Comparison of ENCODE assay signal across 23 cellular contexts in the genomic region with DNA sequence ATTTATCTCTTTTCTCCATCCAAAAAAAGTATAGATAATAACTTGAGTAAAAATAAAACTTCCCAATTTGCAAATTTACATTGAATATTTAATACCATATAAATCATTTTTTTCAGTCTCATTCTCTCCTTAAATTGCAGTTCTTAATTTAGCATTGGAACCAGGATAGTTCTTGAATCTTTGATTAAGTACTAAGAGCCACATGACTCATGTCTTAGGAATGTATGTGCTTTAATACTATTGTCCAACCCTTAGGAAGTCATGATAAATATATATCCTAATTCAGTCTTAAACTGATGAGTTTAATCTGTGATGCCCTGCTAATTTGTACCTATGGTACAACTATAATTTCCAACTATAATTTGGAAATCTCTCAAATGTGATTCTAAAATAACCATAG.
DNase-seq lines count a peak whose midpoint lies in the region; ATAC-seq and TF ChIP-seq lines count a peak whose summit lies in the region.
"Had no signal": no experiment of that assay in that cellular context is flagged by ENCODE, and none has a peak within 500 bp of the region (broad histone marks: within the 10 kb centered on the region; RNA-seq: fewer than 3 reads in every experiment).

No MANE protein-coding gene starts in this region.

- no peak overlapping the region for H2BK15ac ChIP-seq in mesendoderm (replicated peaks; ENCODE audit: low read depth)

- no peak overlapping the region for H3K4me2 ChIP-seq in GM23338
- H3K4me2 ChIP-seq in fibroblast of lung (ENCODE audit: extremely low read depth, insufficient read depth, low read length): no peak overlapping the region
- no peak overlapping the region for H3K4me2 ChIP-seq in mesendoderm (ENCODE audit: low read length)
- H3K4me2 ChIP-seq in trophoblast cell (ENCODE audit: low read length): no peak overlapping the region
- H3K4me2 ChIP-seq: KMS-11 had no signal

- no peak overlapping the region for H4K5ac ChIP-seq in mesendoderm (ENCODE audit: low read length)

- H2AK5ac ChIP-seq in mesendoderm (ENCODE audit: low read length) (no peak overlapping the region), trophoblast cell (ENCODE audit: low read length) (no peak overlapping the region)

- H3F3A ChIP-seq in GM23338 (replicated peaks; ENCODE audit: low read depth): no peaks in the 10 kb centered on the region

- no peak overlapping the region for H3K14ac ChIP-seq in trophoblast cell (ENCODE audit: low read length)

- H3K9me3 ChIP-seq in fibroblast of lung (ENCODE audit: control insufficient read depth, insufficient read depth, low read depth, low read length) (no peaks in the 10 kb centered on the region), trophoblast cell (ENCODE audit: insufficient read depth, low read depth, low read length) (no peaks in the 10 kb centered on the region)
- H3K9me3 ChIP-seq: uterus had no signal

- H3K27me3 ChIP-seq in GM23338 (ENCODE audit: insufficient read depth) (no peaks in the 10 kb centered on the region), fibroblast of lung (ENCODE audit: control insufficient read depth, insufficient read depth, low read length) (no peaks in the 10 kb centered on the region), mesendoderm (ENCODE audit: insufficient read depth, low read length, poor library complexity) (no peaks in the 10 kb centered on the region), trophoblast cell (ENCODE audit: insufficient read depth, low read length) (no peaks in the 10 kb centered on the region)
- H3K27me3 ChIP-seq: uterus had no signal

- H3K9me3 Mint-ChIP-seq in GM23338: peaks cover 3% of the 10 kb centered on the region; the same call in 1 of the 3 replicates
- H3K9me3 Mint-ChIP-seq: activated T-cell treated with anti-CD3 and anti-CD28 coated beads, Interleukin-2, amount 50 U/mL, for 24 hours; H9 had no signal

- H3K27ac Mint-ChIP-seq in GM23338: no peak overlapping the region
- H3K27ac Mint-ChIP-seq: activated T-cell treated with anti-CD3 and anti-CD28 coated beads, Interleukin-2, amount 50 U/mL, for 24 hours; H9 had no signal

- H3K4me3 ChIP-seq in GM23338 (no peak overlapping the region), fibroblast of lung (replicated peaks in 1 of 4; ENCODE audit: control extremely low read depth in 1 of 4, insufficient read depth in 1 of 4, low read depth in 3 of 4, low read length in 4 of 4) (no peak overlapping the region), mesendoderm (ENCODE audit: low read length) (no peak overlapping the region), trophoblast cell (ENCODE audit: low read depth, low read length) (no peak overlapping the region)
- H3K4me3 ChIP-seq: lung, uterus had no signal

- H3K4me3 Mint-ChIP-seq in GM23338: no peak overlapping the region
- H3K4me3 Mint-ChIP-seq: activated T-cell treated with anti-CD3 and anti-CD28 coated beads, Interleukin-2, amount 50 U/mL, for 24 hours; H9 had no signal

- no peak overlapping the region for H2BK12ac ChIP-seq in trophoblast cell (ENCODE audit: low read length)

- H3K4me1 Mint-ChIP-seq in GM23338: peaks cover 11% of the 10 kb centered on the region; the same call in 2 of the 3 replicates

- H3K23ac ChIP-seq in mesendoderm (ENCODE audit: low read length) (no peak overlapping the region), trophoblast cell (ENCODE audit: low read length) (no peak overlapping the region)

- H2BK5ac ChIP-seq in mesendoderm (ENCODE audit: low read length): no peak overlapping the region
- H2BK5ac ChIP-seq in trophoblast cell (ENCODE audit: low read depth, low read length, poor library complexity): no peak overlapping the region

- peaks cover 5% of the 10 kb centered on the region; the same call in 2 of the 3 replicates for H3K36me3 Mint-ChIP-seq in GM23338 (ENCODE audit: low read depth)

- H4K8ac ChIP-seq in mesendoderm (ENCODE audit: low read depth, low read length): no peak overlapping the region
- H4K8ac ChIP-seq in trophoblast cell (ENCODE audit: low read depth, low read length): no peak overlapping the region

- H2BK120ac ChIP-seq in mesendoderm (ENCODE audit: low read depth, low read length) (no peak overlapping the region), trophoblast cell (ENCODE audit: insufficient read depth, low read length, poor library complexity) (no peak overlapping the region)

- ATAC-seq in GM23338 (no peak), SK-N-SH treated with all-trans-retinoic acid at 6 μM for 48 hours (peak; percentile 82)
- ATAC-seq: activated CD4-positive, CD25-positive, alpha-beta regulatory T cell treated with anti-CD3 and anti-CD28 coated beads, Interleukin-2, amount 50 U/mL, for 24 hours had no signal

- H3K9ac ChIP-seq in fibroblast of lung (ENCODE audit: insufficient read depth, low read length) (no peak overlapping the region), mesendoderm (ENCODE audit: low read length) (no peak overlapping the region), trophoblast cell (ENCODE audit: low read length) (no peak overlapping the region)
- H3K9ac ChIP-seq: KMS-11 had no signal

- H3K79me1 ChIP-seq in mesendoderm (ENCODE audit: low read length) (no peaks in the 10 kb centered on the region), trophoblast cell (ENCODE audit: low read length) (no peaks in the 10 kb centered on the region)

- H4K20me1 ChIP-seq in GM23338 (replicated peaks; ENCODE audit: insufficient read depth): no peaks in the 10 kb centered on the region
- H4K20me1 ChIP-seq in fibroblast of lung (ENCODE audit: control insufficient read depth, extremely low read depth, insufficient read depth, low read length): no peaks in the 10 kb centered on the region

- H3K36me3 ChIP-seq in GM23338 (ENCODE audit: insufficient read depth) (no peaks in the 10 kb centered on the region), fibroblast of lung (ENCODE audit: control insufficient read depth, insufficient read depth, low read length) (no peaks in the 10 kb centered on the region), mesendoderm (ENCODE audit: control insufficient read depth, insufficient read depth, low read length) (no peaks in the 10 kb centered on the region), trophoblast cell (ENCODE audit: control insufficient read depth in 1 of 2, insufficient read depth in 2 of 2, low read length in 2 of 2) (no peaks in the 10 kb centered on the region)
- H3K36me3 ChIP-seq: uterus had no signal

- H2AFZ ChIP-seq in GM23338: no peak overlapping the region
- H2AFZ ChIP-seq in fibroblast of lung (ENCODE audit: low read length): no peak overlapping the region
- no peak overlapping the region for H2AFZ ChIP-seq in trophoblast cell (ENCODE audit: insufficient read depth, low read length, poor library complexity)

- H3K27ac ChIP-seq in GM23338 (ENCODE audit: low read depth) (no peak overlapping the region), fibroblast of lung (ENCODE audit: insufficient read depth, low read length) (no peak overlapping the region), mesendoderm (ENCODE audit: low read depth, low read length) (no peak overlapping the region), trophoblast cell (ENCODE audit: low read depth, low read length) (no peak overlapping the region)
- H3K27ac ChIP-seq: KMS-11, uterus had no signal

- H3K4ac ChIP-seq in mesendoderm (ENCODE audit: low read depth, low read length) (no peak overlapping the region), trophoblast cell (ENCODE audit: low read depth, low read length) (no peak overlapping the region)

- DNase-seq in GM23338 (ENCODE audit: low spot score) (peak; percentile 4), fibroblast of lung (ENCODE audit: low read depth in 2 of 2) (peak; percentile 55 to 74), mesendoderm (peak; percentile 26), SHP77 (lab: John Stamatoyannopoulos, UW) (no peak), trophoblast cell (no peak), DMS79 (lab: John Stamatoyannopoulos, UW) (no peak)
- DNase-seq in activated CD4-positive, alpha-beta T cell treated with anti-CD3 and anti-CD28 coated beads, Interleukin-2, amount 50 U/mL, for 1 hour: no peak
- DNase-seq: activated naive CD4-positive, alpha-beta T cell treated with Interleukin-2 at 50 U/mL for 16 hours; activated T-cell treated with anti-CD3 and anti-CD28 coated beads, Interleukin-2, amount 50 U/mL, for 24 hours; GF-D8; H9; hypothalamus; NCI-H1048; NCI-H2029; nucleus accumbens; retina; RPMI8226; stimulated activated CD4-positive, alpha-beta T cell treated with anti-CD3 and anti-CD28 coated beads, Interleukin-15, amount 100 ng/mL, for 24 hours; uterus had no signal

- H4K91ac ChIP-seq in trophoblast cell (ENCODE audit: low read depth, low read length): no peak overlapping the region

- H3K4me1 ChIP-seq in GM23338 (ENCODE audit: insufficient read depth): peaks cover 7% of the 10 kb centered on the region; the same call in 1 of the 2 replicates
- no peaks in the 10 kb centered on the region for H3K4me1 ChIP-seq in fibroblast of lung (ENCODE audit: control insufficient read depth, extremely low read depth, insufficient read depth, low read length)
- H3K4me1 ChIP-seq in mesendoderm (ENCODE audit: control insufficient read depth, low read depth, low read length): no peaks in the 10 kb centered on the region
- H3K4me1 ChIP-seq in trophoblast cell (ENCODE audit: control insufficient read depth in 1 of 2, insufficient read depth in 2 of 2, low read length in 2 of 2): no peaks in the 10 kb centered on the region
- H3K4me1 ChIP-seq: uterus had no signal

- no peaks in the 10 kb centered on the region for H3K9me2 ChIP-seq in GM23338 (ENCODE audit: insufficient read depth)

- no peak overlapping the region for H3K56ac ChIP-seq in mesendoderm (ENCODE audit: low read length)

- no peaks in the 10 kb centered on the region for H3K79me2 ChIP-seq in GM23338 (replicated peaks; ENCODE audit: insufficient read depth)
- no peaks in the 10 kb centered on the region for H3K79me2 ChIP-seq in fibroblast of lung (ENCODE audit: control insufficient read depth, insufficient read depth, low read length)
- H3K79me2 ChIP-seq in mesendoderm (ENCODE audit: control insufficient read depth, insufficient read depth, low read length): no peaks in the 10 kb centered on the region
- no peaks in the 10 kb centered on the region for H3K79me2 ChIP-seq in trophoblast cell (ENCODE audit: control insufficient read depth, insufficient read depth, low read length, poor library complexity)

- no peaks in the 10 kb centered on the region for H3K27me3 Mint-ChIP-seq in GM23338 (ENCODE audit: insufficient read depth, low read depth, poor library complexity)
- H3K27me3 Mint-ChIP-seq: activated T-cell treated with anti-CD3 and anti-CD28 coated beads, Interleukin-2, amount 50 U/mL, for 24 hours had no signal

- H4K12ac ChIP-seq in trophoblast cell (ENCODE audit: low read depth, low read length): no peak overlapping the region

- H3K18ac ChIP-seq in mesendoderm (ENCODE audit: low read length) (no peak overlapping the region), trophoblast cell (ENCODE audit: low read length) (no peak overlapping the region)

- no peak for TF ChIP-seq CTCF in GM23338 (conservative IDR thresholded peaks at IDR 0.05; ENCODE audit: low read depth in 2 of 2)
- no peak for TF ChIP-seq CTCF in fibroblast of lung (conservative IDR thresholded peaks at IDR 0.05 in 1 of 2, IDR thresholded peaks at IDR 0.05 in 1 of 2; ENCODE audit: low read depth in 1 of 2, low read length in 2 of 2)

TF ChIP-seq in GM23338, 12 proteins besides CTCF, POLR2A, EP300 and RAD21 (continues in another document):
- no peak for TF ChIP-seq NANOG (IDR thresholded peaks at IDR 0.05; ENCODE audit: borderline replicate concordance)

Comparison
In these comparisons a context has a peak if more than half of its experiments do, and no peak if none do; other contexts are left out.
1. DNase-seq: peak in GM23338 (single experiment), fibroblast of lung (2 of 2) and mesendoderm (single experiment); none in SHP77 (0 of 2), activated CD4-positive, alpha-beta T cell treated with anti-CD3 and anti-CD28 coated beads, Interleukin-2, amount 50 U/mL, for 1 hour (single experiment), trophoblast cell (0 of 2) and DMS79 (single experiment).